Comparison of ENCODE assay signal across 14 cellular contexts in genomic region chr4:148166132-148166531, GRCh38.
DNase-seq lines count a peak whose midpoint lies in the region.
"Had no signal": no experiment of that assay in that cellular context is flagged by ENCODE, and none has a peak within 500 bp of the region (broad histone marks: within the 10 kb centered on the region; RNA-seq: fewer than 3 reads in every experiment).

No MANE protein-coding gene starts in this region.

- H3K4me1 ChIP-seq in skeletal muscle tissue (ENCODE audit: control insufficient read depth in 3 of 3, insufficient read depth in 3 of 3, low read length in 3 of 3) = peaks cover 4 to 6% (median 4%) of the 10 kb centered on the region in 3 donors

- DNase-seq in AG20443 (ENCODE audit: low spot score) (peak; percentile 63), dermis microvascular lymphatic vessel endothelial cell (ENCODE audit: low read depth in 2 of 2) (peak; percentile 4 to 6), left kidney (ENCODE audit: low read depth, low spot score) (peak; percentile 34), GF-D8 (lab: John Stamatoyannopoulos, UW) (no peak), Ammon's horn (ENCODE audit: low spot score) (no peak), NCI-H2196 treated with DMSO at 0.1 percent for 48 hours (lab: John Stamatoyannopoulos, UW; ENCODE audit: unreplicated experiment) (no peak)
- DNase-seq in activated CD4-positive, alpha-beta T cell treated with anti-CD3 and anti-CD28 coated beads, Interleukin-2, amount 50 U/mL, for 1 hour = no peak
- DNase-seq: activated T-cell treated with anti-CD3 and anti-CD28 coated beads for 4 hours; DMS53; esophagus squamous epithelium; NCI-H187; NCI-H510A treated with DMSO at 0.1 percent for 48 hours; stimulated activated naive CD4-positive, alpha-beta T cell treated with Interleukin-2 at 50 U/mL for 16 hours had no signal

- H3K9me3 ChIP-seq in skeletal muscle tissue (ENCODE audit: control insufficient read depth in 3 of 3, low read length in 3 of 3) = no peaks in the 10 kb centered on the region
- H3K9me3 ChIP-seq: esophagus squamous epithelium had no signal

- H3K27ac ChIP-seq in skeletal muscle tissue (ENCODE audit: low read depth, low read length) = peak overlapping the region; percentile 15

- no peaks in the 10 kb centered on the region for H3K27me3 ChIP-seq in skeletal muscle tissue (ENCODE audit: control insufficient read depth in 3 of 3, insufficient read depth in 3 of 3, low read length in 3 of 3)
- H3K27me3 ChIP-seq: esophagus squamous epithelium had no signal

- no peaks in the 10 kb centered on the region for H3K36me3 ChIP-seq in skeletal muscle tissue (ENCODE audit: control insufficient read depth in 3 of 3, insufficient read depth in 3 of 3, low read length in 3 of 3)
- H3K36me3 ChIP-seq: esophagus squamous epithelium had no signal

- peak overlapping the region; percentile 1 to 53 (median 13) for H3K4me3 ChIP-seq in skeletal muscle tissue (ENCODE audit: low read length in 3 of 3)

- H3K9ac ChIP-seq in skeletal muscle tissue (ENCODE audit: low read depth in 1 of 3, low read length in 3 of 3) = no peak overlapping the region

Comparison
In these comparisons a context has a peak if more than half of its experiments do, and no peak if none do; other contexts are left out.
1. DNase-seq: peak in AG20443 (single experiment), dermis microvascular lymphatic vessel endothelial cell (2 of 2) and left kidney (single experiment); none in GF-D8 (single experiment), activated CD4-positive, alpha-beta T cell treated with anti-CD3 and anti-CD28 coated beads, Interleukin-2, amount 50 U/mL, for 1 hour (single experiment), Ammon's horn (single experiment) and NCI-H2196 treated with DMSO at 0.1 percent for 48 hours (single experiment).